In the genomic region with DNA sequence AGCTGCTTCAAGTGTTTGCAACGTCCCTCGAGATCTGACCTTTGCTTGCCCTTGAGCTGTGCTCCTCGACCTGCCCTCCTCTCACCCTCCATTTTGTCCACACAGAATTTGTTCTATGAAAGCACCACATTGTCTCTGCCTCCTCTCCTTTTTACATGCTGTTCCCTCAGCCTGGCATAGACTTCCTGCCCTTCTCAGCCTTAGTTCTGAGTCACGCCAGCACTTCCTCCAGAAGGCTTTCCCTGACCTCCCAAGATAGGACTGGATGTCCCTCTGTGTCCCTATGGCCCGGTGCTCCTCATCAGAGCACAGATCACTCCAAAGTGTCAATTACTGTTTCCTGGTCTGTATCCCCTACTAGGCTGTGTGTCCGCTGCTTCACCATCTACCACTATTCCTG, we compare ENCODE assay signal across 19 cellular contexts.
"Had no signal": no experiment of that assay in that cellular context is flagged by ENCODE, and none has a peak within 500 bp of the region (broad histone marks: within the 10 kb centered on the region; RNA-seq: fewer than 3 reads in every experiment).

No MANE protein-coding gene starts in this region.

- DNase-seq: activated CD4-positive, alpha-beta T cell treated with anti-CD3 and anti-CD28 coated beads, Interleukin-2, amount 10 ng/mL, durations not matched to agents 24 days and 14 days; activated CD8-positive, alpha-beta T cell treated with anti-CD3 and anti-CD28 coated beads for 36 hours; activated naive CD4-positive, alpha-beta T cell; activated naive CD8-positive, alpha-beta T cell treated with anti-CD3 and anti-CD28 coated beads for 36 hours; activated T-cell treated with anti-CD3 and anti-CD28 coated beads, Interleukin-2, amount 50 U/mL, for 1 hour; amniotic stem cell; effector memory CD4-positive, alpha-beta T cell; foreskin keratinocyte; heart left ventricle; left lung; spleen; stimulated activated CD4-positive, alpha-beta T cell treated with anti-CD3 and anti-CD28 coated beads, Interleukin-4, amount 100 ng/mL, for 4 hours; T-helper 9 cell; upper lobe of right lung had no signal

- ATAC-seq: activated CD8-positive, alpha-beta T cell treated with anti-CD3 and anti-CD28 coated beads for 36 hours; activated T-helper 17 cell treated with anti-CD3 and anti-CD28 coated beads, Interleukin-2, amount 50 U/mL, for 72 hours; left lung; stimulated activated memory B cell treated with anti-CD40 and anti-IgM and Interleukin-4, amounts not matched to agents 10 μg/mL and 1 μg/mL and 100 μg/mL, for 72 hours; upper lobe of right lung had no signal

- H3K27ac ChIP-seq: foreskin keratinocyte, heart left ventricle, left lung, prostate gland, spleen, thoracic aorta, upper lobe of right lung had no signal

- H3K4me1 Mint-ChIP-seq: activated T-helper 17 cell treated with anti-CD3 and anti-CD28 coated beads, Interleukin-2, amount 50 U/mL, for 72 hours had no signal

- H3K9me3 ChIP-seq: heart left ventricle, left lung, prostate gland, spleen, thoracic aorta, upper lobe of right lung had no signal

- H3K27me3 ChIP-seq: foreskin keratinocyte, heart left ventricle, left lung, spleen, upper lobe of right lung had no signal

- H3K27ac Mint-ChIP-seq: activated CD4-positive, alpha-beta T cell treated with anti-CD3 and anti-CD28 coated beads, Interleukin-2, amount 10 ng/mL, durations not matched to agents 24 days and 14 days; activated CD8-positive, alpha-beta T cell treated with anti-CD3 and anti-CD28 coated beads for 36 hours; activated naive CD8-positive, alpha-beta T cell treated with anti-CD3 and anti-CD28 coated beads for 36 hours; activated T-helper 17 cell treated with anti-CD3 and anti-CD28 coated beads, Interleukin-2, amount 50 U/mL, for 72 hours; dendritic cell treated with granulocyte-macrophage colony-stimulating factor and Interleukin-4, amounts not matched to agents 40 ng/mL and 50 ng/mL, for 4 days; stimulated activated memory B cell treated with anti-CD40 and anti-IgM and Interleukin-4, amounts not matched to agents 10 μg/mL and 1 μg/mL and 100 μg/mL, for 72 hours had no signal

- H3K9me3 Mint-ChIP-seq: activated CD4-positive, alpha-beta T cell treated with anti-CD3 and anti-CD28 coated beads, Interleukin-2, amount 10 ng/mL, durations not matched to agents 24 days and 14 days; activated CD8-positive, alpha-beta T cell treated with anti-CD3 and anti-CD28 coated beads for 36 hours; activated naive CD8-positive, alpha-beta T cell treated with anti-CD3 and anti-CD28 coated beads for 36 hours; activated T-helper 17 cell treated with anti-CD3 and anti-CD28 coated beads, Interleukin-2, amount 50 U/mL, for 72 hours; dendritic cell treated with granulocyte-macrophage colony-stimulating factor and Interleukin-4, amounts not matched to agents 40 ng/mL and 50 ng/mL, for 4 days; stimulated activated memory B cell treated with anti-CD40 and anti-IgM and Interleukin-4, amounts not matched to agents 10 μg/mL and 1 μg/mL and 100 μg/mL, for 72 hours had no signal

- H3K4me1 ChIP-seq: heart left ventricle, left lung, prostate gland, upper lobe of right lung had no signal

- H3K36me3 Mint-ChIP-seq: activated naive CD8-positive, alpha-beta T cell treated with anti-CD3 and anti-CD28 coated beads for 36 hours had no signal

- H3K4me3 ChIP-seq: heart left ventricle, left lung, prostate gland, spleen, thoracic aorta, upper lobe of right lung had no signal

- H3K4me3 Mint-ChIP-seq: activated CD4-positive, alpha-beta T cell treated with anti-CD3 and anti-CD28 coated beads, Interleukin-2, amount 10 ng/mL, durations not matched to agents 24 days and 14 days; activated CD8-positive, alpha-beta T cell treated with anti-CD3 and anti-CD28 coated beads for 36 hours; activated naive CD8-positive, alpha-beta T cell treated with anti-CD3 and anti-CD28 coated beads for 36 hours; activated T-helper 17 cell treated with anti-CD3 and anti-CD28 coated beads, Interleukin-2, amount 50 U/mL, for 72 hours; dendritic cell treated with granulocyte-macrophage colony-stimulating factor and Interleukin-4, amounts not matched to agents 40 ng/mL and 50 ng/mL, for 4 days; stimulated activated memory B cell treated with anti-CD40 and anti-IgM and Interleukin-4, amounts not matched to agents 10 μg/mL and 1 μg/mL and 100 μg/mL, for 72 hours had no signal

- H3K36me3 ChIP-seq: heart left ventricle, left lung, prostate gland, thoracic aorta, upper lobe of right lung had no signal

- H3K27me3 Mint-ChIP-seq: activated CD8-positive, alpha-beta T cell treated with anti-CD3 and anti-CD28 coated beads for 36 hours; activated naive CD8-positive, alpha-beta T cell treated with anti-CD3 and anti-CD28 coated beads for 36 hours; activated T-helper 17 cell treated with anti-CD3 and anti-CD28 coated beads, Interleukin-2, amount 50 U/mL, for 72 hours; dendritic cell treated with granulocyte-macrophage colony-stimulating factor and Interleukin-4, amounts not matched to agents 40 ng/mL and 50 ng/mL, for 4 days; stimulated activated memory B cell treated with anti-CD40 and anti-IgM and Interleukin-4, amounts not matched to agents 10 μg/mL and 1 μg/mL and 100 μg/mL, for 72 hours had no signal
